Comparison of ENCODE assay signal across 2 cellular contexts in the genomic region with DNA sequence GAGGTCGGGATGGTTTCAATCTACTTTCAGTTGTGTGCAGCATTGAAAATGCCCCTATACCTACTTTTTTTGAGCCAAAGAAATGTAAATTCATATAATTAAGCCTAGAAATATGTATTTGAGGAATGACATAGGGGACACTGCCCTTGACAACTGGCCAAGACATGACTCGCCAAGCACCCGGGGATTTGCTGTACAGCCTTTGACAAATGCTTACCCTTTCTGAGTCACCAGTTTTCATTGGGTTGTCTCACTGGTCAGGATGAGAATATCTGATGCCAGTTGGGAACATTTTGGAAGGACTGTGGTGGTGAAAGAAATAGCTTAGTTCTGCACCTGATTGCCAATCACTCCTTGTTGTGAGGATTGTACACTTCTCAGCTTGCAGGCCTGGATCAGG.
TF ChIP-seq lines count a peak whose summit lies in the region.

No MANE protein-coding gene starts in this region.

TF ChIP-seq in HEK293, 187 proteins besides CTCF, POLR2A, EP300 and RAD21 (continued from another document and continues in another):
- TF ChIP-seq, protein P1, sequence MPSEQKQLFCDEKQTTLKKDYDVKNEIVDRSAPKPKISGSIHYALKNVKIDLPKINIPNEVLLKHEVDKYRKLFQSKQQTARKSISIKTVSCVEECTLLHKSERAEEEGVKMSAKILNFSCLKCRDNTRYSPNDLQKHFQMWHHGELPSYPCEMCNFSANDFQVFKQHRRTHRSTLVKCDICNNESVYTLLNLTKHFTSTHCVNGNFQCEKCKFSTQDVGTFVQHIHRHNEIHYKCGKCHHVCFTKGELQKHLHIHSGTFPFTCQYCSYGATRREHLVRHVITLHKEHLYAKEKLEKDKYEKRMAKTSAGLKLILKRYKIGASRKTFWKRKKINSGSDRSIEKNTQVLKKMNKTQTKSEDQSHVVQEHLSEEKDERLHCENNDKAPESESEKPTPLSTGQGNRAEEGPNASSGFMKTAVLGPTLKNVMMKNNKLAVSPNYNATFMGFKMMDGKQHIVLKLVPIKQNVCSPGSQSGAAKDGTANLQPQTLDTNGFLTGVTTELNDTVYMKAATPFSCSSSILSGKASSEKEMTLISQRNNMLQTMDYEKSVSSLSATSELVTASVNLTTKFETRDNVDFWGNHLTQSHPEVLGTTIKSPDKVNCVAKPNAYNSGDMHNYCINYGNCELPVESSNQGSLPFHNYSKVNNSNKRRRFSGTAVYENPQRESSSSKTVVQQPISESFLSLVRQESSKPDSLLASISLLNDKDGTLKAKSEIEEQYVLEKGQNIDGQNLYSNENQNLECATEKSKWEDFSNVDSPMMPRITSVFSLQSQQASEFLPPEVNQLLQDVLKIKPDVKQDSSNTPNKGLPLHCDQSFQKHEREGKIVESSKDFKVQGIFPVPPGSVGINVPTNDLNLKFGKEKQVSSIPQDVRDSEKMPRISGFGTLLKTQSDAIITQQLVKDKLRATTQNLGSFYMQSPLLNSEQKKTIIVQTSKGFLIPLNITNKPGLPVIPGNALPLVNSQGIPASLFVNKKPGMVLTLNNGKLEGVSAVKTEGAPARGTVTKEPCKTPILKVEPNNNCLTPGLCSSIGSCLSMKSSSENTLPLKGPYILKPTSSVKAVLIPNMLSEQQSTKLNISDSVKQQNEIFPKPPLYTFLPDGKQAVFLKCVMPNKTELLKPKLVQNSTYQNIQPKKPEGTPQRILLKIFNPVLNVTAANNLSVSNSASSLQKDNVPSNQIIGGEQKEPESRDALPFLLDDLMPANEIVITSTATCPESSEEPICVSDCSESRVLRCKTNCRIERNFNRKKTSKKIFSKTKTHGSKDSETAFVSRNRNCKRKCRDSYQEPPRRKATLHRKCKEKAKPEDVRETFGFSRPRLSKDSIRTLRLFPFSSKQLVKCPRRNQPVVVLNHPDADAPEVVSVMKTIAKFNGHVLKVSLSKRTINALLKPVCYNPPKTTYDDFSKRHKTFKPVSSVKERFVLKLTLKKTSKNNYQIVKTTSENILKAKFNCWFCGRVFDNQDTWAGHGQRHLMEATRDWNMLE (tag by site-specific recombination; conservative IDR thresholded peaks at IDR 0.05; ENCODE audit: low read depth) = no peak
- TF ChIP-seq YY1 (tag by site-specific recombination; IDR thresholded peaks at IDR 0.05) (no peak), ZFP41 (tag by site-specific recombination; IDR thresholded peaks at IDR 0.05; ENCODE audit: borderline replicate concordance) (no peak), ZNF404 (tag by site-specific recombination; IDR thresholded peaks at IDR 0.05) (no peak), ZNF677 (tag by site-specific recombination; IDR thresholded peaks at IDR 0.05) (no peak), ZNF785 (tag by site-specific recombination; IDR thresholded peaks at IDR 0.05) (no peak), BCL11B (tag by site-specific recombination; IDR thresholded peaks at IDR 0.05; ENCODE audit: low read depth) (no peak), REPIN1 (tag by site-specific recombination; IDR thresholded peaks at IDR 0.05; ENCODE audit: low read depth) (no peak), ZIC2 (tag by site-specific recombination; IDR thresholded peaks at IDR 0.05) (no peak), ZNF600 (tag by site-specific recombination; IDR thresholded peaks at IDR 0.05) (peak; percentile 32; the same call in 1 of the 2 replicates)
- TF ChIP-seq, protein P2, sequence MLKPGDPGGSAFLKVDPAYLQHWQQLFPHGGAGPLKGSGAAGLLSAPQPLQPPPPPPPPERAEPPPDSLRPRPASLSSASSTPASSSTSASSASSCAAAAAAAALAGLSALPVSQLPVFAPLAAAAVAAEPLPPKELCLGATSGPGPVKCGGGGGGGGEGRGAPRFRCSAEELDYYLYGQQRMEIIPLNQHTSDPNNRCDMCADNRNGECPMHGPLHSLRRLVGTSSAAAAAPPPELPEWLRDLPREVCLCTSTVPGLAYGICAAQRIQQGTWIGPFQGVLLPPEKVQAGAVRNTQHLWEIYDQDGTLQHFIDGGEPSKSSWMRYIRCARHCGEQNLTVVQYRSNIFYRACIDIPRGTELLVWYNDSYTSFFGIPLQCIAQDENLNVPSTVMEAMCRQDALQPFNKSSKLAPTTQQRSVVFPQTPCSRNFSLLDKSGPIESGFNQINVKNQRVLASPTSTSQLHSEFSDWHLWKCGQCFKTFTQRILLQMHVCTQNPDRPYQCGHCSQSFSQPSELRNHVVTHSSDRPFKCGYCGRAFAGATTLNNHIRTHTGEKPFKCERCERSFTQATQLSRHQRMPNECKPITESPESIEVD (tag by site-specific recombination; IDR thresholded peaks at IDR 0.05) = no peak
- TF ChIP-seq, protein P3, sequence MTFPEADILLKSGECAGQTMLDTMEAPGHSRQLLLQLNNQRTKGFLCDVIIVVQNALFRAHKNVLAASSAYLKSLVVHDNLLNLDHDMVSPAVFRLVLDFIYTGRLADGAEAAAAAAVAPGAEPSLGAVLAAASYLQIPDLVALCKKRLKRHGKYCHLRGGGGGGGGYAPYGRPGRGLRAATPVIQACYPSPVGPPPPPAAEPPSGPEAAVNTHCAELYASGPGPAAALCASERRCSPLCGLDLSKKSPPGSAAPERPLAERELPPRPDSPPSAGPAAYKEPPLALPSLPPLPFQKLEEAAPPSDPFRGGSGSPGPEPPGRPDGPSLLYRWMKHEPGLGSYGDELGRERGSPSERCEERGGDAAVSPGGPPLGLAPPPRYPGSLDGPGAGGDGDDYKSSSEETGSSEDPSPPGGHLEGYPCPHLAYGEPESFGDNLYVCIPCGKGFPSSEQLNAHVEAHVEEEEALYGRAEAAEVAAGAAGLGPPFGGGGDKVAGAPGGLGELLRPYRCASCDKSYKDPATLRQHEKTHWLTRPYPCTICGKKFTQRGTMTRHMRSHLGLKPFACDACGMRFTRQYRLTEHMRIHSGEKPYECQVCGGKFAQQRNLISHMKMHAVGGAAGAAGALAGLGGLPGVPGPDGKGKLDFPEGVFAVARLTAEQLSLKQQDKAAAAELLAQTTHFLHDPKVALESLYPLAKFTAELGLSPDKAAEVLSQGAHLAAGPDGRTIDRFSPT (tag by site-specific recombination; IDR thresholded peaks at IDR 0.05) = no peak

TF ChIP-seq in GM23338, 12 proteins besides CTCF, POLR2A, EP300 and RAD21 (continued from another document):
- TF ChIP-seq, protein P4, sequence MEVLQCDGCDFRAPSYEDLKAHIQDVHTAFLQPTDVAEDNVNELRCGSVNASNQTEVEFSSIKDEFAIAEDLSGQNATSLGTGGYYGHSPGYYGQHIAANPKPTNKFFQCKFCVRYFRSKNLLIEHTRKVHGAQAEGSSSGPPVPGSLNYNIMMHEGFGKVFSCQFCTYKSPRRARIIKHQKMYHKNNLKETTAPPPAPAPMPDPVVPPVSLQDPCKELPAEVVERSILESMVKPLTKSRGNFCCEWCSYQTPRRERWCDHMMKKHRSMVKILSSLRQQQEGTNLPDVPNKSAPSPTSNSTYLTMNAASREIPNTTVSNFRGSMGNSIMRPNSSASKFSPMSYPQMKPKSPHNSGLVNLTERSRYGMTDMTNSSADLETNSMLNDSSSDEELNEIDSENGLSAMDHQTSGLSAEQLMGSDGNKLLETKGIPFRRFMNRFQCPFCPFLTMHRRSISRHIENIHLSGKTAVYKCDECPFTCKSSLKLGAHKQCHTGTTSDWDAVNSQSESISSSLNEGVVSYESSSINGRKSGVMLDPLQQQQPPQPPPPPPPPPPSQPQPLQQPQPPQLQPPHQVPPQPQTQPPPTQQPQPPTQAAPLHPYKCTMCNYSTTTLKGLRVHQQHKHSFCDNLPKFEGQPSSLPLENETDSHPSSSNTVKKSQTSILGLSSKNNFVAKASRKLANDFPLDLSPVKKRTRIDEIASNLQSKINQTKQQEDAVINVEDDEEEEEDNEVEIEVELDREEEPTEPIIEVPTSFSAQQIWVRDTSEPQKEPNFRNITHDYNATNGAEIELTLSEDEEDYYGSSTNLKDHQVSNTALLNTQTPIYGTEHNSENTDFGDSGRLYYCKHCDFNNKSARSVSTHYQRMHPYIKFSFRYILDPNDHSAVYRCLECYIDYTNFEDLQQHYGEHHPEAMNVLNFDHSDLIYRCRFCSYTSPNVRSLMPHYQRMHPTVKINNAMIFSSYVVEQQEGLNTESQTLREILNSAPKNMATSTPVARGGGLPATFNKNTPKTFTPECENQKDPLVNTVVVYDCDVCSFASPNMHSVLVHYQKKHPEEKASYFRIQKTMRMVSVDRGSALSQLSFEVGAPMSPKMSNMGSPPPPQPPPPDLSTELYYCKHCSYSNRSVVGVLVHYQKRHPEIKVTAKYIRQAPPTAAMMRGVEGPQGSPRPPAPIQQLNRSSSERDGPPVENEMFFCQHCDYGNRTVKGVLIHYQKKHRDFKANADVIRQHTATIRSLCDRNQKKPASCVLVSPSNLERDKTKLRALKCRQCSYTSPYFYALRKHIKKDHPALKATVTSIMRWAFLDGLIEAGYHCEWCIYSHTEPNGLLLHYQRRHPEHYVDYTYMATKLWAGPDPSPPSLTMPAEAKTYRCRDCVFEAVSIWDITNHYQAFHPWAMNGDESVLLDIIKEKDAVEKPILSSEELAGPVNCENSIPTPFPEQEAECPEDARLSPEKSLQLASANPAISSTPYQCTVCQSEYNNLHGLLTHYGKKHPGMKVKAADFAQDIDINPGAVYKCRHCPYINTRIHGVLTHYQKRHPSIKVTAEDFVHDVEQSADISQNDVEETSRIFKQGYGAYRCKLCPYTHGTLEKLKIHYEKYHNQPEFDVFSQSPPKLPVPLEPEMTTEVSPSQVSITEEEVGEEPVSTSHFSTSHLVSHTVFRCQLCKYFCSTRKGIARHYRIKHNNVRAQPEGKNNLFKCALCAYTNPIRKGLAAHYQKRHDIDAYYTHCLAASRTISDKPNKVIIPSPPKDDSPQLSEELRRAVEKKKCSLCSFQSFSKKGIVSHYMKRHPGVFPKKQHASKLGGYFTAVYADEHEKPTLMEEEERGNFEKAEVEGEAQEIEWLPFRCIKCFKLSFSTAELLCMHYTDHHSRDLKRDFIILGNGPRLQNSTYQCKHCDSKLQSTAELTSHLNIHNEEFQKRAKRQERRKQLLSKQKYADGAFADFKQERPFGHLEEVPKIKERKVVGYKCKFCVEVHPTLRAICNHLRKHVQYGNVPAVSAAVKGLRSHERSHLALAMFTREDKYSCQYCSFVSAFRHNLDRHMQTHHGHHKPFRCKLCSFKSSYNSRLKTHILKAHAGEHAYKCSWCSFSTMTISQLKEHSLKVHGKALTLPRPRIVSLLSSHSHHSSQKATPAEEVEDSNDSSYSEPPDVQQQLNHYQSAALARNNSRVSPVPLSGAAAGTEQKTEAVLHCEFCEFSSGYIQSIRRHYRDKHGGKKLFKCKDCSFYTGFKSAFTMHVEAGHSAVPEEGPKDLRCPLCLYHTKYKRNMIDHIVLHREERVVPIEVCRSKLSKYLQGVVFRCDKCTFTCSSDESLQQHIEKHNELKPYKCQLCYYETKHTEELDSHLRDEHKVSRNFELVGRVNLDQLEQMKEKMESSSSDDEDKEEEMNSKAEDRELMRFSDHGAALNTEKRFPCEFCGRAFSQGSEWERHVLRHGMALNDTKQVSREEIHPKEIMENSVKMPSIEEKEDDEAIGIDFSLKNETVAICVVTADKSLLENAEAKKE (CRISPR knock-in tag; IDR thresholded peaks at IDR 0.05) = no peak
- TF ChIP-seq ZNF114 (CRISPR knock-in tag; IDR thresholded peaks at IDR 0.05) = no peak
- no peak for TF ChIP-seq CREB1 (CRISPR knock-in tag; IDR thresholded peaks at IDR 0.05; ENCODE audit: low read depth)
- TF ChIP-seq STAT1 (IDR thresholded peaks at IDR 0.05; ENCODE audit: unreplicated experiment) = no peak
- TF ChIP-seq POLR2AphosphoS5 (IDR thresholded peaks at IDR 0.05; ENCODE audit: low read depth) = no peak
- no peak for TF ChIP-seq EZH2phosphoT487 (IDR thresholded peaks at IDR 0.05; ENCODE audit: unreplicated experiment)
- TF ChIP-seq REST (IDR thresholded peaks at IDR 0.05; ENCODE audit: unreplicated experiment) = no peak
- no peak for TF ChIP-seq ZNF331 (CRISPR knock-in tag; IDR thresholded peaks at IDR 0.05; ENCODE audit: low read depth)
